8 cellular contexts compared by ENCODE assay signal in genomic region chr2:74507145-74507925, GRCh38. TPM values are rescaled to one million over a fixed set of nuclear protein-coding genes. Genes with fewer than 3 reads are reported as not detected.
DNase-seq lines count a peak whose midpoint lies in the region; ATAC-seq, FAIRE-seq and TF ChIP-seq lines count a peak whose summit lies in the region.

Gene PCGF1 (minus strand): TSS chr2:74507695. CDS start chr2:74507668, 27 bp downstream.

- peak; percentile 86 for FAIRE-seq in HepG2 (lab: Jason Lieb, UNC)

- peak within 1 kb of the TSS; percentile 98 for H3K4me2 ChIP-seq in HepG2 (ENCODE audit: low read depth, low read length)

- peaks cover 55% of the 10 kb centered on the region for H3K36me3 Mint-ChIP-seq in dendritic cell treated with granulocyte-macrophage colony-stimulating factor and Interleukin-4, amounts not matched to agents 40 ng/mL and 50 ng/mL, for 4 days (ENCODE audit: low read depth)

- H3K9ac ChIP-seq in HepG2 (ENCODE audit: insufficient read depth, low read depth, low read length), result peak within 1 kb of the TSS; percentile 94

- peak within 1 kb of the TSS; percentile 34 for H2AFZ ChIP-seq in HepG2 (ENCODE audit: low read length)

- peak within 1 kb of the TSS; percentile 89 for H3K4me3 Mint-ChIP-seq in dendritic cell treated with granulocyte-macrophage colony-stimulating factor and Interleukin-4, amounts not matched to agents 40 ng/mL and 50 ng/mL, for 4 days

- DNase-seq in CD1c-positive myeloid dendritic cell (ENCODE audit: extremely low spot score), result peak; percentile 98
- peak; percentile 84 for DNase-seq in NCI-H748 treated with DMSO at 0.1 percent for 48 hours (lab: John Stamatoyannopoulos, UW)
- DNase-seq in activated CD4-positive, alpha-beta T cell treated with anti-CD3 and anti-CD28 coated beads, Interleukin-2, amount 50 U/mL, for 24 hours (ENCODE audit: low read depth in 1 of 2, low spot score in 1 of 2), result peak; percentile 98
- peak; percentile 98 for DNase-seq in HepG2 (ENCODE audit: low spot score)
- peak; percentile 99 for DNase-seq in stimulated activated CD4-positive, alpha-beta T cell treated with anti-CD3 and anti-CD28 coated beads, Interleukin-4, amount 100 ng/mL, for 1 hour

- peak within 1 kb of the TSS; percentile 95 for H3K27ac ChIP-seq in HepG2 (ENCODE audit: extremely low read length, insufficient read depth, low read length)

- H3K79me2 ChIP-seq in HepG2 (ENCODE audit: insufficient read depth, low read length), result peaks cover 41% of the 10 kb centered on the region

- no peaks in the 10 kb centered on the region for H3K9me3 Mint-ChIP-seq in dendritic cell treated with granulocyte-macrophage colony-stimulating factor and Interleukin-4, amounts not matched to agents 40 ng/mL and 50 ng/mL, for 4 days

- H3K27me3 Mint-ChIP-seq in dendritic cell treated with granulocyte-macrophage colony-stimulating factor and Interleukin-4, amounts not matched to agents 40 ng/mL and 50 ng/mL, for 4 days, result peaks cover 42% of the 10 kb centered on the region

- H3K4me3 ChIP-seq in HepG2 (replicated peaks in 1 of 3; ENCODE audit: insufficient read depth in 1 of 3, low read depth in 2 of 3, low read length in 3 of 3), result peak within 1 kb of the TSS; percentile 79 to 97 (median 95)

- peak in 1 of 2 experiments; percentile 73; a peak in 2 of 4 replicates for TF ChIP-seq POLR2A in HepG2 (IDR thresholded peaks at IDR 0.05; ENCODE audit: insufficient read depth in 1 of 2, low read depth in 2 of 2, low read length in 2 of 2)

- peaks cover 72% of the 10 kb centered on the region for H3K4me1 ChIP-seq in HepG2 (ENCODE audit: insufficient read depth, low read length)

- in situ Hi-C loops in HepG2 (cut with HindIII; ENCODE audit: extremely low pct_ligation_motif_present, low pct_unique_long_range_greater_than_20kb), result no loop called here

- intact Hi-C loops in dendritic cell treated with granulocyte-macrophage colony-stimulating factor and Interleukin-4, amounts not matched to agents 40 ng/mL and 50 ng/mL, for 4 days (cut with micrococcal nuclease), result loop anchor here (1.0 to 2.0 kb wide), 2 partner anchors 22 to 53 kb away; partner anchors contain the start of genes AUP1, HTRA2 and INO80B
- intact Hi-C loops in HepG2 (cut with micrococcal nuclease; ENCODE audit: unreplicated experiment), result loop anchor here (1.0 to 2.0 kb wide), 3 partner anchors 22 to 79 kb away; partner anchors contain the start of genes AUP1, HTRA2 and TTC31

- BruUV-seq in HepG2 (replicated peaks; lab: Mats Ljungman, UMichigan), result no TSS peak

- CTCF ChIA-PET in HepG2 (lab: Yijun Ruan, JAX; ENCODE audit: low intra/inter-chr PET ratio, low total read pairs), result interaction anchor here (1.1 to 1.9 kb wide), 4 partner anchors 22 to 81 kb away, joined by 3 to 10 read pairs (median 7); partner anchors contain the start of genes AUP1, CCDC142, HTRA2 and TTC31

- TF ChIP-seq RAD21 in HepG2 (CRISPR knock-in tag; IDR thresholded peaks at IDR 0.05), result peak; percentile 89

- H3K9me3 ChIP-seq in HepG2 (ENCODE audit: low read length), result no peaks in the 10 kb centered on the region

- ATAC-seq in GM19372 (IDR thresholded peaks at IDR 0.05; ENCODE audit: low read depth, unreplicated experiment) (peak; percentile 91), HG03558 (IDR thresholded peaks at IDR 0.05; ENCODE audit: extremely low read depth, unreplicated experiment) (peak; percentile 90), HepG2 (peak; percentile 78)

- TF ChIP-seq EP300 in HepG2 (IDR thresholded peaks at IDR 0.05; ENCODE audit: low read depth in 2 of 2, low read length in 2 of 2), result peak in 1 of 2 experiments; percentile 47; a peak in 1 of 4 replicates
- no peak for TF ChIP-seq EP300 in HepG2 (CRISPR knock-in tag; IDR thresholded peaks at IDR 0.05; ENCODE audit: borderline replicate concordance)

- 1% methylated on average over 34 of the region's 56 CpGs for WGBS in HepG2 (ENCODE audit: low lambda C conversion rate)

- no peaks in the 10 kb centered on the region; a peak in 1 of 5 replicates for H3K27me3 ChIP-seq in HepG2 (ENCODE audit: control insufficient read depth in 1 of 2, insufficient read depth in 2 of 2, low read length in 2 of 2)

- peaks cover 55% of the 10 kb centered on the region for H3K4me1 Mint-ChIP-seq in dendritic cell treated with granulocyte-macrophage colony-stimulating factor and Interleukin-4, amounts not matched to agents 40 ng/mL and 50 ng/mL, for 4 days (ENCODE audit: low read depth)

- H3K27ac Mint-ChIP-seq in dendritic cell treated with granulocyte-macrophage colony-stimulating factor and Interleukin-4, amounts not matched to agents 40 ng/mL and 50 ng/mL, for 4 days, result peak within 1 kb of the TSS; percentile 95

- TF ChIP-seq CTCF in HepG2 (CRISPR knock-in tag; IDR thresholded peaks at IDR 0.05), result peak; percentile 98

- POLR2A ChIA-PET in HepG2 (lab: Yijun Ruan, JAX), result interaction anchor here (0.8 to 16.5 kb wide), 18 partner anchors 9 to 94 kb away, joined by 3 to 795 read pairs (median 6); partner anchors contain the start of genes AUP1, CCDC142, DQX1 and HTRA2

- H4K20me1 ChIP-seq in HepG2 (ENCODE audit: insufficient read depth, low read length), result no peaks in the 10 kb centered on the region

- H3K36me3 ChIP-seq in HepG2 (replicated peaks in 1 of 2; ENCODE audit: control insufficient read depth in 1 of 2, insufficient read depth in 2 of 2, low read length in 2 of 2), result no peaks in the 10 kb centered on the region; a peak in 3 of 5 replicates

TF ChIP-seq in HepG2, 621 proteins besides CTCF, POLR2A, EP300 and RAD21 (continues in another document):
- no peak for TF ChIP-seq SNAPC5 (CRISPR knock-in tag; IDR thresholded peaks at IDR 0.05; ENCODE audit: borderline replicate concordance)
- peak; percentile 76 for TF ChIP-seq ZNF263 (CRISPR knock-in tag; IDR thresholded peaks at IDR 0.05)
- TF ChIP-seq, protein P1, sequence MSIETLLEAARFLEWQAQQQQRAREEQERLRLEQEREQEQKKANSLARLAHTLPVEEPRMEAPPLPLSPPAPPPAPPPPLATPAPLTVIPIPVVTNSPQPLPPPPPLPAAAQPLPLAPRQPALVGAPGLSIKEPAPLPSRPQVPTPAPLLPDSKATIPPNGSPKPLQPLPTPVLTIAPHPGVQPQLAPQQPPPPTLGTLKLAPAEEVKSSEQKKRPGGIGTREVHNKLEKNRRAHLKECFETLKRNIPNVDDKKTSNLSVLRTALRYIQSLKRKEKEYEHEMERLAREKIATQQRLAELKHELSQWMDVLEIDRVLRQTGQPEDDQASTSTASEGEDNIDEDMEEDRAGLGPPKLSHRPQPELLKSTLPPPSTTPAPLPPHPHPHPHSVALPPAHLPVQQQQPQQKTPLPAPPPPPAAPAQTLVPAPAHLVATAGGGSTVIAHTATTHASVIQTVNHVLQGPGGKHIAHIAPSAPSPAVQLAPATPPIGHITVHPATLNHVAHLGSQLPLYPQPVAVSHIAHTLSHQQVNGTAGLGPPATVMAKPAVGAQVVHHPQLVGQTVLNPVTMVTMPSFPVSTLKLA (IDR thresholded peaks at IDR 0.05), result peak; percentile 80
- TF ChIP-seq, protein P2, sequence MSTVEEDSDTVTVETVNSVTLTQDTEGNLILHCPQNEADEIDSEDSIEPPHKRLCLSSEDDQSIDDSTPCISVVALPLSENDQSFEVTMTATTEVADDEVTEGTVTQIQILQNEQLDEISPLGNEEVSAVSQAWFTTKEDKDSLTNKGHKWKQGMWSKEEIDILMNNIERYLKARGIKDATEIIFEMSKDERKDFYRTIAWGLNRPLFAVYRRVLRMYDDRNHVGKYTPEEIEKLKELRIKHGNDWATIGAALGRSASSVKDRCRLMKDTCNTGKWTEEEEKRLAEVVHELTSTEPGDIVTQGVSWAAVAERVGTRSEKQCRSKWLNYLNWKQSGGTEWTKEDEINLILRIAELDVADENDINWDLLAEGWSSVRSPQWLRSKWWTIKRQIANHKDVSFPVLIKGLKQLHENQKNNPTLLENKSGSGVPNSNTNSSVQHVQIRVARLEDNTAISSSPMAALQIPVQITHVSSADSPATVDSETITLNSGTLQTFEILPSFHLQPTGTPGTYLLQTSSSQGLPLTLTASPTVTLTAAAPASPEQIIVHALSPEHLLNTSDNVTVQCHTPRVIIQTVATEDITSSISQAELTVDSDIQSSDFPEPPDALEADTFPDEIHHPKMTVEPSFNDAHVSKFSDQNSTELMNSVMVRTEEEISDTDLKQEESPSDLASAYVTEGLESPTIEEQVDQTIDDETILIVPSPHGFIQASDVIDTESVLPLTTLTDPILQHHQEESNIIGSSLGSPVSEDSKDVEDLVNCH (CRISPR knock-in tag; IDR thresholded peaks at IDR 0.05), result peak; percentile 84
- peak; percentile 96 for TF ChIP-seq HOXA5 (CRISPR knock-in tag; IDR thresholded peaks at IDR 0.05)
- peak; percentile 96 for TF ChIP-seq ZSCAN31 (CRISPR knock-in tag; IDR thresholded peaks at IDR 0.05; ENCODE audit: low read depth)

RNA-seq across cellular contexts. Expression of gene PCGF1, which starts in this region (rescaled TPM):
- 14.2 and 20.4 TPM in 2 replicates for total RNA-seq in HepG2 (2016; rRNA removed; fragmentation: Illumina TruSeq; extraction: Trizol)
- 37.5 and 42.0 TPM in 2 replicates for total RNA-seq in HepG2 (2016; cell fraction: cytosol; rRNA removed; fragmentation: Illumina TruSeq; extraction: Trizol; ENCODE audit: low read depth)
- 15.5 and 15.6 TPM in 2 replicates for total RNA-seq in HepG2 (2016; cell fraction: insoluble cytoplasmic fraction; rRNA removed; fragmentation: Illumina TruSeq; extraction: Trizol)
- total RNA-seq in HepG2 (2016; cell fraction: membrane; rRNA removed; fragmentation: Illumina TruSeq; extraction: Trizol), result 29.0 and 31.0 TPM in 2 replicates
- 16.2 and 22.2 TPM in 2 replicates for total RNA-seq in HepG2 (2016; cell fraction: nucleus; rRNA removed; fragmentation: Illumina TruSeq; extraction: Trizol)
- polyA plus RNA-seq in HepG2 (2011; rRNA removed), result 22.6 and 22.7 TPM in 2 replicates
- polyA plus RNA-seq in HepG2 (2011; cell fraction: cytosol; rRNA removed), result 19.8 and 22.8 TPM in 2 replicates
- 37.4 and 90.3 TPM in 2 replicates for polyA plus RNA-seq in HepG2 (2011; cell fraction: nucleus; rRNA removed)
- 14.2 and 15.2 TPM in 2 replicates for polyA plus RNA-seq in HepG2 (2012)
- polyA plus RNA-seq in HepG2 (2016; cell fraction: cytosol; fragmentation: Illumina TruSeq; extraction: Trizol; ENCODE audit: low read depth), result 20.8 and 23.0 TPM in 2 replicates
- 13.9 and 16.9 TPM in 2 replicates for polyA plus RNA-seq in HepG2 (2016; cell fraction: insoluble cytoplasmic fraction; fragmentation: Illumina TruSeq; extraction: Trizol; ENCODE audit: low read depth)
- 18.0 and 18.6 TPM in 2 replicates for polyA plus RNA-seq in HepG2 (2016; cell fraction: membrane; fragmentation: Illumina TruSeq; extraction: Trizol; ENCODE audit: low read depth)
- polyA plus RNA-seq in HepG2 (2016; cell fraction: nucleus; fragmentation: Illumina TruSeq; extraction: Trizol; ENCODE audit: insufficient read depth, low read depth), result 44.9 and 46.7 TPM in 2 replicates
- polyA minus RNA-seq in HepG2 (2011; rRNA and poly(A)+ RNA removed; ENCODE audit: low replicate concordance), result 19.3 and 42.8 TPM in 2 replicates
- polyA minus RNA-seq in HepG2 (2011; cell fraction: cytosol; rRNA and poly(A)+ RNA removed), result 14.1 and 14.9 TPM in 2 replicates
- polyA minus RNA-seq in HepG2 (2011; cell fraction: nucleus; rRNA and poly(A)+ RNA removed), result 22.8 and 25.0 TPM in 2 replicates

Comparison
In these comparisons a context has a peak if more than half of its experiments do, and no peak if none do; other contexts are left out.
1. Peak in every context shown above with its lines: DNase-seq, ATAC-seq, H3K4me3 ChIP-seq and H3K27ac ChIP-seq.